Comparison of ENCODE assay signal across 22 cellular contexts in the genomic region with DNA sequence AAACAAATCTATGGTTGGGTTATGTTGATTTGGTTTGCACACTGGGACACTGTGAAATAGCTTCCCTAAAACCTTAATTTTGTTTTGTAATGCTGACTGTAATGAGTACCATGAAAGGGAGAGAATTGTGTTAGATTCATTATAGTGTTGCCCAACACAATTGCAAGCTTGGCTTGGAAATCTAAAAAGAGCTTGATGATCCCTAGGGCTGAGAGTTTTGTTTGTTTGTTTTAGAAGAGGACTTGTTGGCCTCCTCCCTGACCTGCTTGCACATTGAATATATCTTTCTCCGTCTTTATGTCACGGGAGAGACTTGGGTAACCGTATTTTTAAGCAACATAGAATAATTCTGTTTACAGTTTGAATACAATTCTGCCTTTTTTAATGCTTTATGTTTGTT.
"Had no signal": no experiment of that assay in that cellular context is flagged by ENCODE, and none has a peak within 500 bp of the region (broad histone marks: within the 10 kb centered on the region; RNA-seq: fewer than 3 reads in every experiment).

No MANE protein-coding gene starts in this region.

- H3K36me3 ChIP-seq: gastrocnemius medialis, left ventricle myocardium inferior, ovary, stomach, WERI-Rb-1 had no signal

- H3K4me1 ChIP-seq: gastrocnemius medialis, psoas muscle, stomach had no signal

- H3K9me3 ChIP-seq: gastrocnemius medialis, left ventricle myocardium inferior, ovary, psoas muscle, stomach had no signal

- H3K27ac Mint-ChIP-seq: activated naive CD4-positive, alpha-beta T cell treated with anti-CD3 and anti-CD28 coated beads, Interleukin-2, amount 50 U/mL, for 72 hours; activated T-cell treated with anti-CD3 and anti-CD28 coated beads, Interleukin-2, amount 50 U/mL, for 72 hours; effector memory CD8-positive, alpha-beta T cell; type B pancreatic cell had no signal

- H3K4me3 ChIP-seq: gastrocnemius medialis, left ventricle myocardium inferior, ovary, psoas muscle, smooth muscle cell, stomach had no signal

- H3K27me3 ChIP-seq: gastrocnemius medialis, ovary, stomach had no signal

- ATAC-seq: activated naive CD4-positive, alpha-beta T cell treated with anti-CD3 and anti-CD28 coated beads, Interleukin-2, amount 50 U/mL, for 72 hours; activated T-cell treated with anti-CD3 and anti-CD28 coated beads, Interleukin-2, amount 50 U/mL, for 72 hours; effector memory CD8-positive, alpha-beta T cell; gastrocnemius medialis; psoas muscle; right cardiac atrium had no signal

- H3K36me3 Mint-ChIP-seq: activated naive CD4-positive, alpha-beta T cell treated with anti-CD3 and anti-CD28 coated beads, Interleukin-2, amount 50 U/mL, for 72 hours; type B pancreatic cell had no signal

- H3K27me3 Mint-ChIP-seq: type B pancreatic cell had no signal

- DNase-seq: activated CD4-positive, alpha-beta T cell treated with anti-CD3 and anti-CD28 coated beads for 1 hour; activated CD8-positive, alpha-beta memory T cell treated with anti-CD3 and anti-CD28 coated beads for 24 hours; activated CD8-positive, alpha-beta memory T cell treated with anti-CD3 and anti-CD28 coated beads, Interleukin-2, amount 50 U/mL, for 48 hours; activated gamma-delta T cell treated with Interleukin-2 at 50 U/mL for 16 hours; activated T-cell treated with anti-CD3 and anti-CD28 coated beads, Interleukin-2, amount 50 U/mL, for 72 hours; amniotic stem cell; effector memory CD8-positive, alpha-beta T cell; gastrocnemius medialis; head of caudate nucleus; kidney; left ventricle myocardium inferior; ovary; psoas muscle; right cardiac atrium; stimulated activated CD4-positive, alpha-beta T cell treated with anti-CD3 and anti-CD28 coated beads, Interleukin-4, amount 100 ng/mL, for 1 hour; stomach; T-helper 2 cell; WERI-Rb-1 had no signal

- H3K9me3 Mint-ChIP-seq: activated naive CD4-positive, alpha-beta T cell treated with anti-CD3 and anti-CD28 coated beads, Interleukin-2, amount 50 U/mL, for 72 hours; activated T-cell treated with anti-CD3 and anti-CD28 coated beads, Interleukin-2, amount 50 U/mL, for 72 hours; effector memory CD8-positive, alpha-beta T cell; type B pancreatic cell had no signal

- H3K27ac ChIP-seq: gastrocnemius medialis, left ventricle myocardium inferior, ovary, psoas muscle, stomach, WERI-Rb-1 had no signal

- H3K4me3 Mint-ChIP-seq: activated T-cell treated with anti-CD3 and anti-CD28 coated beads, Interleukin-2, amount 50 U/mL, for 72 hours; effector memory CD8-positive, alpha-beta T cell; neural crest cell; type B pancreatic cell had no signal

- H3K4me2 ChIP-seq: smooth muscle cell had no signal
